ENCODE assay signal across 2 cellular contexts in genomic region chr6:134495893-134496253, GRCh38.
TF ChIP-seq lines count a peak whose summit lies in the region.

No MANE protein-coding gene starts in this region.

TF ChIP-seq in A549, 52 proteins besides CTCF, POLR2A, EP300 and RAD21:
- no peak for TF ChIP-seq ELK1 (IDR thresholded peaks at IDR 0.05; ENCODE audit: low read depth, low read length)

TF ChIP-seq in K562, 482 proteins besides CTCF, POLR2A, EP300 and RAD21 (continued from another document):
- TF ChIP-seq PBX2 (CRISPR knock-in tag; IDR thresholded peaks at IDR 0.05; ENCODE audit: low read depth), result no peak
- TF ChIP-seq PBX2 (tag; conservative IDR thresholded peaks at IDR 0.05; ENCODE audit: low read depth), result no peak
- TF ChIP-seq TEAD4 (IDR thresholded peaks at IDR 0.05; ENCODE audit: low read length), result no peak
- TF ChIP-seq TEAD4 (CRISPR knock-in tag; IDR thresholded peaks at IDR 0.05; ENCODE audit: borderline replicate concordance), result no peak
- TF ChIP-seq DMBX1 (CRISPR knock-in tag; IDR thresholded peaks at IDR 0.05; ENCODE audit: borderline replicate concordance), result no peak
- no peak for TF ChIP-seq ZKSCAN8 (CRISPR knock-in tag; IDR thresholded peaks at IDR 0.05)
- TF ChIP-seq THAP12 (CRISPR knock-in tag; IDR thresholded peaks at IDR 0.05), result no peak
- no peak for TF ChIP-seq GABPB2 (CRISPR knock-in tag; conservative IDR thresholded peaks at IDR 0.05)
- no peak for TF ChIP-seq ZC3H11A (IDR thresholded peaks at IDR 0.05; ENCODE audit: low read depth, low read length)
- TF ChIP-seq BRF2 (IDR thresholded peaks at IDR 0.05; ENCODE audit: borderline replicate concordance, insufficient read depth, insufficient read length), result no peak
- no peak for TF ChIP-seq HDAC8 (tag; IDR thresholded peaks at IDR 0.05)
- no peak for TF ChIP-seq ZNF79 (CRISPR knock-in tag; IDR thresholded peaks at IDR 0.05; ENCODE audit: low read depth)
